Comparison of ENCODE assay signal across 10 cellular contexts in genomic region chr16:54194008-54194731, GRCh38.
DNase-seq lines count a peak whose midpoint lies in the region; ATAC-seq and TF ChIP-seq lines count a peak whose summit lies in the region.
"Had no signal": no experiment of that assay in that cellular context is flagged by ENCODE, and none has a peak within 500 bp of the region (broad histone marks: within the 10 kb centered on the region; RNA-seq: fewer than 3 reads in every experiment).

No MANE protein-coding gene starts in this region.

- peak; percentile 67 for DNase-seq in GOT3 (lab: John Stamatoyannopoulos, UW)
- peak; percentile 31 for DNase-seq in fibroblast of villous mesenchyme (ENCODE audit: low read depth)
- peak; percentile 55 for DNase-seq in neural progenitor cell (ENCODE audit: low spot score)
- DNase-seq in NCI-H1694 (lab: John Stamatoyannopoulos, UW): no peak
- no peak for DNase-seq in OCI-M1 (lab: John Stamatoyannopoulos, UW)
- no peak for DNase-seq in activated T-helper 1 cell treated with anti-CD3 and anti-CD28 coated beads, Interleukin-12 subunit alpha, Interleukin-12 subunit beta, Interleukin-2, Interleukin-4 antibody, amounts not matched to agents 30 ng/mL and 10 ng/mL and 1 ng/mL, durations not matched to agents 14 hours and 24 hours and 36 hours (ENCODE audit: low spot score)

- H3K36me3 Mint-ChIP-seq in neural progenitor cell: no peaks in the 10 kb centered on the region
- H3K36me3 Mint-ChIP-seq in activated T-helper 1 cell treated with anti-CD3 and anti-CD28 coated beads, Interleukin-12 subunit alpha, Interleukin-12 subunit beta, Interleukin-2, Interleukin-4 antibody, amounts not matched to agents 30 ng/mL and 10 ng/mL and 1 ng/mL, durations not matched to agents 14 hours and 24 hours and 36 hours (ENCODE audit: low read depth): no peaks in the 10 kb centered on the region

- H4K20me1 ChIP-seq in OCI-LY3 (ENCODE audit: insufficient read depth, low read length): no peaks in the 10 kb centered on the region
- no peaks in the 10 kb centered on the region for H4K20me1 ChIP-seq in neural progenitor cell (ENCODE audit: low read depth)

- H3K27ac ChIP-seq in OCI-LY3 (ENCODE audit: low read length) (no peak overlapping the region), neural progenitor cell (no peak overlapping the region)
- H3K27ac ChIP-seq: KMS-11, neutrophil had no signal

- peaks cover 16% of the 10 kb centered on the region for H3K4me1 Mint-ChIP-seq in neural progenitor cell
- H3K4me1 Mint-ChIP-seq in activated T-helper 1 cell treated with anti-CD3 and anti-CD28 coated beads, Interleukin-12 subunit alpha, Interleukin-12 subunit beta, Interleukin-2, Interleukin-4 antibody, amounts not matched to agents 30 ng/mL and 10 ng/mL and 1 ng/mL, durations not matched to agents 14 hours and 24 hours and 36 hours (ENCODE audit: low read depth): no peaks in the 10 kb centered on the region

- H3K36me3 ChIP-seq in OCI-LY3 (replicated peaks; ENCODE audit: low read depth, low read length) (no peaks in the 10 kb centered on the region), neural progenitor cell (no peaks in the 10 kb centered on the region)
- H3K36me3 ChIP-seq: neutrophil had no signal

- H3K4me1 ChIP-seq in OCI-LY3 (ENCODE audit: low read length) (no peaks in the 10 kb centered on the region), neural progenitor cell (peaks cover 10% of the 10 kb centered on the region)

- H3K4me3 ChIP-seq in OCI-LY3 (ENCODE audit: low read length) (no peak overlapping the region), fibroblast of villous mesenchyme (ENCODE audit: low read depth, low read length) (peak overlapping the region; percentile 29), neural progenitor cell (peak overlapping the region; percentile 16)

- intact Hi-C loops in activated T-helper 1 cell treated with anti-CD3 and anti-CD28 coated beads, Interleukin-12 subunit alpha, Interleukin-12 subunit beta, Interleukin-2, Interleukin-4 antibody, amounts not matched to agents 30 ng/mL and 10 ng/mL and 1 ng/mL, durations not matched to agents 14 hours and 24 hours and 36 hours (cut with micrococcal nuclease): no loop called here

- peak overlapping the region; percentile 30 for H3K27ac Mint-ChIP-seq in neural progenitor cell
- no peak overlapping the region for H3K27ac Mint-ChIP-seq in activated T-helper 1 cell treated with anti-CD3 and anti-CD28 coated beads, Interleukin-12 subunit alpha, Interleukin-12 subunit beta, Interleukin-2, Interleukin-4 antibody, amounts not matched to agents 30 ng/mL and 10 ng/mL and 1 ng/mL, durations not matched to agents 14 hours and 24 hours and 36 hours

- peaks cover 12% of the 10 kb centered on the region for H3F3A ChIP-seq in neural progenitor cell (ENCODE audit: low read depth)

- H3K27me3 Mint-ChIP-seq in neural progenitor cell (ENCODE audit: insufficient read depth, low read depth): peaks cover 14% of the 10 kb centered on the region
- H3K27me3 Mint-ChIP-seq in activated T-helper 1 cell treated with anti-CD3 and anti-CD28 coated beads, Interleukin-12 subunit alpha, Interleukin-12 subunit beta, Interleukin-2, Interleukin-4 antibody, amounts not matched to agents 30 ng/mL and 10 ng/mL and 1 ng/mL, durations not matched to agents 14 hours and 24 hours and 36 hours (ENCODE audit: insufficient read depth): peaks cover 3% of the 10 kb centered on the region

- H3K9me3 ChIP-seq in OCI-LY3 (ENCODE audit: insufficient read depth, low read length) (no peaks in the 10 kb centered on the region), neural progenitor cell (ENCODE audit: low read depth) (no peaks in the 10 kb centered on the region)
- H3K9me3 ChIP-seq: neutrophil had no signal

- no peaks in the 10 kb centered on the region for H3K27me3 ChIP-seq in OCI-LY3 (ENCODE audit: low read depth, low read length)
- H3K27me3 ChIP-seq in neural progenitor cell: no peaks in the 10 kb centered on the region
- H3K27me3 ChIP-seq: neutrophil had no signal

- no peak overlapping the region for H3K9ac ChIP-seq in OCI-LY3 (ENCODE audit: low read length)
- no peak overlapping the region for H3K9ac ChIP-seq in neural progenitor cell
- H3K9ac ChIP-seq: KMS-11 had no signal

- H3K9me3 Mint-ChIP-seq in neural progenitor cell: no peaks in the 10 kb centered on the region
- no peaks in the 10 kb centered on the region for H3K9me3 Mint-ChIP-seq in activated T-helper 1 cell treated with anti-CD3 and anti-CD28 coated beads, Interleukin-12 subunit alpha, Interleukin-12 subunit beta, Interleukin-2, Interleukin-4 antibody, amounts not matched to agents 30 ng/mL and 10 ng/mL and 1 ng/mL, durations not matched to agents 14 hours and 24 hours and 36 hours

- TF ChIP-seq CTCF in OCI-LY3 (IDR thresholded peaks at IDR 0.05; ENCODE audit: low read depth, low read length) (no peak), fibroblast of villous mesenchyme (IDR thresholded peaks at IDR 0.05; ENCODE audit: insufficient read depth, low read depth, low read length) (no peak), neural progenitor cell (IDR thresholded peaks at IDR 0.05) (peak; percentile 13)

- no peak overlapping the region for H3K4me3 Mint-ChIP-seq in neural progenitor cell
- no peak overlapping the region for H3K4me3 Mint-ChIP-seq in activated T-helper 1 cell treated with anti-CD3 and anti-CD28 coated beads, Interleukin-12 subunit alpha, Interleukin-12 subunit beta, Interleukin-2, Interleukin-4 antibody, amounts not matched to agents 30 ng/mL and 10 ng/mL and 1 ng/mL, durations not matched to agents 14 hours and 24 hours and 36 hours

- ATAC-seq in GM18520 (IDR thresholded peaks at IDR 0.05; ENCODE audit: unreplicated experiment): no peak

- H3K4me2 ChIP-seq in OCI-LY3 (ENCODE audit: low read length): peak overlapping the region; percentile 16; the same call in 1 of the 2 replicates
- H3K4me2 ChIP-seq in neural progenitor cell: peak overlapping the region; percentile 50
- H3K4me2 ChIP-seq: KMS-11 had no signal

- peak overlapping the region; percentile 88 for H2AFZ ChIP-seq in OCI-LY3 (ENCODE audit: low read depth, low read length)
- H2AFZ ChIP-seq in neural progenitor cell (replicated peaks): peak overlapping the region; percentile 78

- H3K79me2 ChIP-seq in OCI-LY3 (ENCODE audit: low read length) (no peaks in the 10 kb centered on the region), neural progenitor cell (ENCODE audit: low read depth) (no peaks in the 10 kb centered on the region)

Comparison
In these comparisons a context has a peak if more than half of its experiments do, and no peak if none do; other contexts are left out.
1. DNase-seq: peak in GOT3 (single experiment), fibroblast of villous mesenchyme (single experiment) and neural progenitor cell (single experiment); none in NCI-H1694 (single experiment), OCI-M1 (single experiment) and activated T-helper 1 cell treated with anti-CD3 and anti-CD28 coated beads, Interleukin-12 subunit alpha, Interleukin-12 subunit beta, Interleukin-2, Interleukin-4 antibody, amounts not matched to agents 30 ng/mL and 10 ng/mL and 1 ng/mL, durations not matched to agents 14 hours and 24 hours and 36 hours (single experiment).